1 cellular context compared by ENCODE assay signal in the genomic region with DNA sequence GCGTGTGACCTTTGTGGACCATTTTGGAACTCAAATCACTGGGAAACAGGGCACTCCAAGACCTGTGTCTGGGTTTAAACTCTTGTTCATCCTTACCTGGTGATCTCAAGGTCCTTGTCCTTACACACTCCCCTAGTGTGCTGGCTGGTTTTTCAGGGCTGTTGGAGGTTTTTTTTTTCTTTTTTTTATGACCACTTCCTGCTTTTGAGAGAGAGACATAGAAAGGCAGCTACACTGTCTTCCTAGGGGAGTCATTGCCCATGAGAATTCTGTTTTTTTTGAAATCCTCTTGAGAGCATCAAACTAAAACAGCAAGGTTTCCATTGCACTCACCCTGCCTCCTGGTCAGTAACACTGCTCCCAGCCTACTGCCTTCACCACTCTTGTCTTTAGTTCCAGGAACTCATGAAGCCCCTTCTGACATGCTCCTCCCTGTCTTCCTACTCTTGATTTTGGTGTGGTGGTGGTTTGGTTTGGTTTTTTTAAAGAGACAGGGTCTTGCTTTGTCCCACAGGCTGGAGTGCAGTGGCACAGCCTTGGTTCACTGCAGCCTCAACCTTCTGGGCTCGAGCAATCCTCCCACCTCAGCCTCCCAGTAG.
TF ChIP-seq lines count a peak whose summit lies in the region.

No MANE protein-coding gene starts in this region.

TF ChIP-seq in IMR-90, 13 proteins besides CTCF, POLR2A, EP300 and RAD21 (continued from another document):
- TF ChIP-seq FOS (IDR thresholded peaks at IDR 0.05; ENCODE audit: low read depth, low read length) = no peak
- TF ChIP-seq MAZ (IDR thresholded peaks at IDR 0.05; ENCODE audit: borderline replicate concordance, low read depth, low read length) = no peak
- no peak for TF ChIP-seq CEBPB (IDR thresholded peaks at IDR 0.05; ENCODE audit: low read depth, low read length)
- TF ChIP-seq, protein P1, sequence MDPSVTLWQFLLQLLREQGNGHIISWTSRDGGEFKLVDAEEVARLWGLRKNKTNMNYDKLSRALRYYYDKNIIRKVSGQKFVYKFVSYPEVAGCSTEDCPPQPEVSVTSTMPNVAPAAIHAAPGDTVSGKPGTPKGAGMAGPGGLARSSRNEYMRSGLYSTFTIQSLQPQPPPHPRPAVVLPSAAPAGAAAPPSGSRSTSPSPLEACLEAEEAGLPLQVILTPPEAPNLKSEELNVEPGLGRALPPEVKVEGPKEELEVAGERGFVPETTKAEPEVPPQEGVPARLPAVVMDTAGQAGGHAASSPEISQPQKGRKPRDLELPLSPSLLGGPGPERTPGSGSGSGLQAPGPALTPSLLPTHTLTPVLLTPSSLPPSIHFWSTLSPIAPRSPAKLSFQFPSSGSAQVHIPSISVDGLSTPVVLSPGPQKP (IDR thresholded peaks at IDR 0.05; ENCODE audit: borderline replicate concordance, low read depth, low read length) = no peak
- TF ChIP-seq CHD1 (IDR thresholded peaks at IDR 0.05; ENCODE audit: low read depth, low read length) = no peak
